ENCODE assay signal across 13 cellular contexts in the genomic region with DNA sequence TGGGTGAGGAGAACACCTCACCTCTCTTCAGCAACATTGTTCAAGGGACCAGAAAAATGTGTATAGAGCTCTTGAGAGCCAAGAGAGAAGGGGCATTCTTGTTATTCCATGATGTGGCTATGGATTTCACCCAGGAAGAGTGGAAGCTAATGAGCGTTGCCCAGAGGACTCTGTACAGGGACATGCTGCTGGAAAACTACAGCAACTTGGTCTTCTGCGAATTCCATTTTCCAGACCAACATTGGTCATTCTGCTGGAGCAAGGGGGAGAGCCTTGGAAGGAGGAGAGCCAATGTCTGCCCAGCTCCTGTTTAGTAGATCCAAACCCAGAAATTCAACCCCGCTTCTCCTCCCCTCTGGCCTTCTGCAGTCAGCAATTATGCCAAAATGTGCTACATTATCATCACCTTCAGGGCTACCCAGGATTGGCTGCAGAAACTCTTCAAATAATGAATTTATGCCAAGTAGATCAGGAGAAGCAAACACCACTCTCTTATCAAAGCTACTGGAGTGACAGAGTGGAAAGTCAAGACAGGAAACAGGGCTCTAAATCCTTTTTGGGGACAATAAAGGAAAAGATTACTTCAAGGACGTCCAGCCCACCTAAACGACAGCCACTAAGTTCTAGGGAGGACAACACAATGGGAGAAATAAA.
"Had no signal": no experiment of that assay in that cellular context is flagged by ENCODE, and none has a peak within 500 bp of the region (broad histone marks: within the 10 kb centered on the region; RNA-seq: fewer than 3 reads in every experiment).

No MANE protein-coding gene starts in this region.

- H3K27ac Mint-ChIP-seq: activated CD4-positive, alpha-beta memory T cell treated with anti-CD3 and anti-CD28 coated beads for 36 hours; activated CD4-positive, alpha-beta T cell treated with anti-CD3 and anti-CD28 coated beads for 36 hours; activated T-cell treated with anti-CD3 and anti-CD28 coated beads, Interleukin-2, amount 50 U/mL, for 24 hours; memory B cell; neural progenitor cell; stimulated activated effector memory CD8-positive, alpha-beta T cell treated with anti-CD3 and anti-CD28 coated beads, Interleukin-12 subunit alpha, Interleukin-12 subunit beta, amount 100 ng/mL, for 72 hours had no signal

- H2AFZ ChIP-seq: neural progenitor cell, parathyroid adenoma had no signal

- H3K27me3 Mint-ChIP-seq: activated CD4-positive, alpha-beta memory T cell treated with anti-CD3 and anti-CD28 coated beads for 36 hours; activated CD4-positive, alpha-beta T cell treated with anti-CD3 and anti-CD28 coated beads for 36 hours; activated T-cell treated with anti-CD3 and anti-CD28 coated beads, Interleukin-2, amount 50 U/mL, for 24 hours; memory B cell had no signal

- H3K27me3 ChIP-seq: neural progenitor cell, thyroid gland had no signal

- H3K4me1 Mint-ChIP-seq: activated CD4-positive, alpha-beta T cell treated with anti-CD3 and anti-CD28 coated beads for 36 hours; memory B cell; stimulated activated effector memory CD8-positive, alpha-beta T cell treated with anti-CD3 and anti-CD28 coated beads, Interleukin-12 subunit alpha, Interleukin-12 subunit beta, amount 100 ng/mL, for 72 hours had no signal

- H3K27ac ChIP-seq: neural progenitor cell, parathyroid adenoma, thyroid gland had no signal

- H3K4me3 ChIP-seq: neural progenitor cell, thyroid gland had no signal

- H3K79me2 ChIP-seq: parathyroid adenoma had no signal

- ATAC-seq: activated CD4-positive, alpha-beta T cell treated with anti-CD3 and anti-CD28 coated beads for 36 hours; esophagus mucosa; left ventricle myocardium superior had no signal

- H3K9me3 ChIP-seq: thyroid gland had no signal

- H3K9ac ChIP-seq: neural progenitor cell, parathyroid adenoma had no signal

- H3K4me1 ChIP-seq: neural progenitor cell, parathyroid adenoma, thyroid gland had no signal

- H3K36me3 Mint-ChIP-seq: activated CD4-positive, alpha-beta memory T cell treated with anti-CD3 and anti-CD28 coated beads for 36 hours; memory B cell; neural progenitor cell; stimulated activated effector memory CD8-positive, alpha-beta T cell treated with anti-CD3 and anti-CD28 coated beads, Interleukin-12 subunit alpha, Interleukin-12 subunit beta, amount 100 ng/mL, for 72 hours had no signal

- H3K36me3 ChIP-seq: neural progenitor cell, thyroid gland had no signal

- DNase-seq: activated CD4-positive, alpha-beta memory T cell treated with anti-CD3 and anti-CD28 coated beads for 36 hours; activated CD4-positive, alpha-beta T cell treated with anti-CD3 and anti-CD28 coated beads for 36 hours; activated effector memory CD4-positive, alpha-beta T cell treated with Interleukin-2 at 50 U/mL for 16 hours; activated naive CD4-positive, alpha-beta T cell treated with anti-CD3 and anti-CD28 coated beads, Interleukin-2, amount 50 U/mL, for 16 hours; activated T-cell treated with anti-CD3 and anti-CD28 coated beads, Interleukin-2, amount 50 U/mL, for 24 hours; left ventricle myocardium superior; T-helper 2 cell; thyroid gland had no signal

- H3K4me3 Mint-ChIP-seq: activated CD4-positive, alpha-beta memory T cell treated with anti-CD3 and anti-CD28 coated beads for 36 hours; activated CD4-positive, alpha-beta T cell treated with anti-CD3 and anti-CD28 coated beads for 36 hours; activated T-cell treated with anti-CD3 and anti-CD28 coated beads, Interleukin-2, amount 50 U/mL, for 24 hours; memory B cell; neural progenitor cell; stimulated activated effector memory CD8-positive, alpha-beta T cell treated with anti-CD3 and anti-CD28 coated beads, Interleukin-12 subunit alpha, Interleukin-12 subunit beta, amount 100 ng/mL, for 72 hours had no signal

- H3K9me3 Mint-ChIP-seq: neural progenitor cell had no signal

- H3K4me2 ChIP-seq: neural progenitor cell had no signal
